8 cellular contexts compared by ENCODE assay signal in genomic region chr12:98698603-98699463, GRCh38. TPM values are rescaled to one million over a fixed set of nuclear protein-coding genes. Genes with fewer than 3 reads are reported as not detected.
DNase-seq lines count a peak whose midpoint lies in the region; ATAC-seq, FAIRE-seq and TF ChIP-seq lines count a peak whose summit lies in the region.

No MANE protein-coding gene starts in this region.

- TF ChIP-seq CTCF in endothelial cell of umbilical vein (IDR thresholded peaks at IDR 0.05; ENCODE audit: extremely low read depth in 1 of 2, insufficient read depth in 1 of 2, low read depth in 1 of 2, low read length in 2 of 2) = peak; percentile 44 to 71

- no peak overlapping the region for H2AFZ ChIP-seq in endothelial cell of umbilical vein (ENCODE audit: low read depth, low read length)

- no peaks in the 10 kb centered on the region for H4K20me1 ChIP-seq in endothelial cell of umbilical vein (replicated peaks; ENCODE audit: control insufficient read depth, extremely low read depth, insufficient read depth, low read length)

- H3K9me3 ChIP-seq in CD4-positive, alpha-beta memory T cell (ENCODE audit: control insufficient read depth in 1 of 2, low read length in 2 of 2) = no peaks in the 10 kb centered on the region
- H3K9me3 ChIP-seq in endothelial cell of umbilical vein (replicated peaks; ENCODE audit: control insufficient read depth, insufficient read depth, low read length) = no peaks in the 10 kb centered on the region

- no peak overlapping the region for H3K27ac ChIP-seq in CD4-positive, alpha-beta memory T cell (ENCODE audit: low read depth, low read length)
- H3K27ac ChIP-seq in endothelial cell of umbilical vein (ENCODE audit: insufficient read depth, low read depth, low read length) = no peak overlapping the region

- H3K4me2 ChIP-seq in endothelial cell of umbilical vein (ENCODE audit: insufficient read depth, low read length) = no peak overlapping the region

- H3K27me3 Mint-ChIP-seq in CD4-positive, alpha-beta memory T cell = no peaks in the 10 kb centered on the region
- H3K27me3 Mint-ChIP-seq in activated CD4-positive, alpha-beta T cell treated with anti-CD3 and anti-CD28 coated beads, Interleukin-2, amount 10 ng/mL, durations not matched to agents 7 days and 5 days = no peaks in the 10 kb centered on the region

- H3K79me2 ChIP-seq in endothelial cell of umbilical vein (ENCODE audit: control insufficient read depth, insufficient read depth, low read length) = no peaks in the 10 kb centered on the region

- peaks cover 25% of the 10 kb centered on the region for H3K36me3 ChIP-seq in CD4-positive, alpha-beta memory T cell (ENCODE audit: insufficient read depth, low read length)
- H3K36me3 ChIP-seq in endothelial cell of umbilical vein (ENCODE audit: control insufficient read depth in 2 of 2, extremely low read depth in 1 of 2, insufficient read depth in 2 of 2, low read length in 2 of 2) = peaks cover 5 to 8% of the 10 kb centered on the region in 2 experiments

- POLR2A ChIA-PET in CD4-positive, alpha-beta memory T cell (lab: Charles Lee; ENCODE audit: partially characterized antibody) = no interaction called here
- POLR2A ChIA-PET in activated CD4-positive, alpha-beta T cell treated with anti-CD3 and anti-CD28 coated beads, Interleukin-2, amount 10 ng/mL, durations not matched to agents 7 days and 5 days (lab: Charles Lee) = interaction anchor here (0.6 kb wide), 1 partner anchor 12 kb away, joined by 3 read pairs; no protein-coding TSS in a partner anchor
- POLR2A ChIA-PET in endothelial cell of umbilical vein (lab: Charles Lee) = no interaction called here

- ATAC-seq in GM18873 (IDR thresholded peaks at IDR 0.05; ENCODE audit: low FRiP score, unreplicated experiment) (peak; percentile 78), HG03066 (IDR thresholded peaks at IDR 0.05; ENCODE audit: low read depth, unreplicated experiment) (peak; percentile 95)

- peaks cover 0 to 2% (median 0%) of the 10 kb centered on the region in 8 donors for H3K9me3 Mint-ChIP-seq in CD4-positive, alpha-beta memory T cell
- H3K9me3 Mint-ChIP-seq in activated CD4-positive, alpha-beta T cell treated with anti-CD3 and anti-CD28 coated beads, Interleukin-2, amount 10 ng/mL, durations not matched to agents 7 days and 5 days = no peaks in the 10 kb centered on the region

- no TSS peak for BruUV-seq in endothelial cell of umbilical vein (replicated peaks; lab: Mats Ljungman, UMichigan)

- dilution Hi-C loops in endothelial cell of umbilical vein (cut with MboI; ENCODE audit: extremely low pct_ligation_motif_present, low sequenced_read_pairs) = no loop called here

- H3K9me1 ChIP-seq in endothelial cell of umbilical vein (replicated peaks; ENCODE audit: control insufficient read depth, extremely low read depth, insufficient read depth, low read length) = no peaks in the 10 kb centered on the region

- peaks cover 61 to 62% of the 10 kb centered on the region in 2 donors for H3K36me3 Mint-ChIP-seq in CD4-positive, alpha-beta memory T cell
- H3K36me3 Mint-ChIP-seq in activated CD4-positive, alpha-beta T cell treated with anti-CD3 and anti-CD28 coated beads, Interleukin-2, amount 10 ng/mL, durations not matched to agents 7 days and 5 days (ENCODE audit: low read depth) = peaks cover 47% of the 10 kb centered on the region

- H3K27me3 ChIP-seq in CD4-positive, alpha-beta memory T cell (ENCODE audit: insufficient read depth, low read length) = no peaks in the 10 kb centered on the region
- H3K27me3 ChIP-seq in endothelial cell of umbilical vein (ENCODE audit: control insufficient read depth in 2 of 2, insufficient read depth in 2 of 2, low read length in 2 of 2) = no peaks in the 10 kb centered on the region

- H3K9ac ChIP-seq in endothelial cell of umbilical vein (replicated peaks; ENCODE audit: extremely low read depth, insufficient read depth, low read length) = no peak overlapping the region

- H3K4me1 Mint-ChIP-seq in CD4-positive, alpha-beta memory T cell = peaks cover 12 to 21% (median 16%) of the 10 kb centered on the region in 4 donors
- peaks cover 14% of the 10 kb centered on the region for H3K4me1 Mint-ChIP-seq in activated CD4-positive, alpha-beta T cell treated with anti-CD3 and anti-CD28 coated beads, Interleukin-2, amount 10 ng/mL, durations not matched to agents 7 days and 5 days

- no peaks in the 10 kb centered on the region for H3K4me1 ChIP-seq in CD4-positive, alpha-beta memory T cell (ENCODE audit: insufficient read depth, low read length)
- H3K4me1 ChIP-seq in endothelial cell of umbilical vein (ENCODE audit: control insufficient read depth, extremely low read depth, insufficient read depth, low read length) = peaks cover 2% of the 10 kb centered on the region

- peak; percentile 26 for FAIRE-seq in endothelial cell of umbilical vein (lab: Jason Lieb, UNC)

- no peak for TF ChIP-seq POLR2A in endothelial cell of umbilical vein (IDR thresholded peaks at IDR 0.05; ENCODE audit: low read depth, low read length)

- H3K4me3 Mint-ChIP-seq in CD4-positive, alpha-beta memory T cell = no peak overlapping the region
- H3K4me3 Mint-ChIP-seq in activated CD4-positive, alpha-beta T cell treated with anti-CD3 and anti-CD28 coated beads, Interleukin-2, amount 10 ng/mL, durations not matched to agents 7 days and 5 days = no peak overlapping the region

- peak in 3 of 5 donors; percentile 21 to 26 (median 26) for DNase-seq in CD4-positive, alpha-beta memory T cell
- DNase-seq in NCI-H2196 treated with DMSO at 0.1 percent for 48 hours (lab: John Stamatoyannopoulos, UW; ENCODE audit: unreplicated experiment) (peak; percentile 45), endothelial cell of umbilical vein (ENCODE audit: low read depth, low spot score) (peak; percentile 74), myocyte (ENCODE audit: low read depth) (peak; percentile 67), ureter (ENCODE audit: low spot score) (peak; percentile 56)
- DNase-seq in activated CD4-positive, alpha-beta T cell treated with anti-CD3 and anti-CD28 coated beads, Interleukin-2, amount 10 ng/mL, durations not matched to agents 7 days and 5 days = peak; percentile 52

- H3K4me3 ChIP-seq in CD4-positive, alpha-beta memory T cell (ENCODE audit: low read length in 2 of 2) = no peak overlapping the region
- H3K4me3 ChIP-seq in endothelial cell of umbilical vein (replicated peaks in 1 of 3; ENCODE audit: insufficient read depth in 1 of 3, low read depth in 1 of 3, low read length in 3 of 3) = no peak overlapping the region

- peak overlapping the region in 4 of 7 donors; percentile 17 to 89 (median 60) for H3K27ac Mint-ChIP-seq in CD4-positive, alpha-beta memory T cell
- no peak overlapping the region for H3K27ac Mint-ChIP-seq in activated CD4-positive, alpha-beta T cell treated with anti-CD3 and anti-CD28 coated beads, Interleukin-2, amount 10 ng/mL, durations not matched to agents 7 days and 5 days

- CTCF ChIA-PET in CD4-positive, alpha-beta memory T cell (lab: Charles Lee; ENCODE audit: partially characterized antibody) = interaction anchor here (1.0 kb wide), 1 partner anchor 132 kb away, joined by 3 read pairs; no protein-coding TSS in a partner anchor
- CTCF ChIA-PET in activated CD4-positive, alpha-beta T cell treated with anti-CD3 and anti-CD28 coated beads, Interleukin-2, amount 10 ng/mL, durations not matched to agents 7 days and 5 days (lab: Charles Lee) = interaction anchor here (0.6 to 1.6 kb wide), 5 partner anchors 13 to 105 kb away, joined by 3 to 4 read pairs (median 3); partner anchors contain the start of gene SLC25A3
- CTCF ChIA-PET in endothelial cell of umbilical vein (lab: Charles Lee) = interaction anchor here (0.6 to 4.0 kb wide), 12 partner anchors 9 to 307 kb away, joined by 3 to 68 read pairs (median 3); no protein-coding TSS in a partner anchor

- intact Hi-C loops in CD4-positive, alpha-beta memory T cell (cut with micrococcal nuclease) = loop anchor here (1.0 kb wide), 2 partner anchors 44 to 299 kb away; no protein-coding TSS in a partner anchor
- intact Hi-C loops in endothelial cell of umbilical vein (cut with micrococcal nuclease) = loop anchor here (1.0 kb wide), 3 partner anchors 44 to 299 kb away; no protein-coding TSS in a partner anchor

TF ChIP-seq in endothelial cell of umbilical vein, 7 proteins besides CTCF, POLR2A, EP300 and RAD21 (continues in another document):
- TF ChIP-seq POLR2AphosphoS5 (IDR thresholded peaks at IDR 0.05; ENCODE audit: insufficient read depth, low read depth, low read length) = no peak
- no peak for TF ChIP-seq JUN (IDR thresholded peaks at IDR 0.05; ENCODE audit: borderline replicate concordance, insufficient read depth, insufficient read length, low read depth)
- no peak for TF ChIP-seq MYC (IDR thresholded peaks at IDR 0.05; ENCODE audit: low read depth, low read length)

RNA-seq across cellular contexts. Expression of gene APAF1, which starts 53.7 kb away (rescaled TPM):
- 10 to 100 TPM; 30.8 to 32.2 TPM for total RNA-seq in CD4-positive, alpha-beta memory T cell
- 1 to 10 TPM; 5.3 to 9.3 TPM for polyA plus RNA-seq in CD4-positive, alpha-beta memory T cell
- 10 to 100 TPM; 28.3 to 31.5 TPM for total RNA-seq in activated CD4-positive, alpha-beta T cell treated with anti-CD3 and anti-CD28 coated beads, Interleukin-2, amount 10 ng/mL, durations not matched to agents 7 days and 5 days
- total RNA-seq in endothelial cell of umbilical vein (32.1 and 35.2 TPM in 2 replicates), myocyte (11.3 and 17.7 TPM in 2 replicates), ureter (19.2 TPM)
- 6.2 and 7.2 TPM in 2 replicates for polyA plus RNA-seq in endothelial cell of umbilical vein
- 7.0 and 7.1 TPM in 2 replicates for polyA plus RNA-seq in endothelial cell of umbilical vein (2011; cell fraction: cytosol; rRNA removed)
- polyA plus RNA-seq in endothelial cell of umbilical vein (2011; cell fraction: nucleus; rRNA removed) = 15.6 and 21.1 TPM in 2 replicates
- 15.5 and 17.3 TPM in 2 replicates for polyA plus RNA-seq in endothelial cell of umbilical vein (2012)
- polyA minus RNA-seq in endothelial cell of umbilical vein = 19.0 and 21.9 TPM in 2 replicates
- 11.5 TPM for polyA minus RNA-seq in endothelial cell of umbilical vein (2011; cell fraction: cytosol; rRNA and poly(A)+ RNA removed)
- polyA minus RNA-seq in endothelial cell of umbilical vein (2011; cell fraction: nucleus; rRNA and poly(A)+ RNA removed) = 28.6 and 35.2 TPM in 2 replicates
- polyA plus RNA-seq in myocyte (2012) = 5.3 TPM

RNA-seq across cellular contexts. Expression of gene IKBIP, which starts 54.2 kb away (rescaled TPM):
- total RNA-seq in CD4-positive, alpha-beta memory T cell = 1 to 10 TPM; 7.7 to 8.2 TPM
- polyA plus RNA-seq in CD4-positive, alpha-beta memory T cell = 1 to 10 TPM; 6.5 to 7.4 TPM
- total RNA-seq in activated CD4-positive, alpha-beta T cell treated with anti-CD3 and anti-CD28 coated beads, Interleukin-2, amount 10 ng/mL, durations not matched to agents 7 days and 5 days = 10 to 100 TPM; 18.4 to 18.8 TPM
- total RNA-seq in endothelial cell of umbilical vein (56.2 and 56.8 TPM in 2 replicates), myocyte (31.7 and 36.9 TPM in 2 replicates), ureter (8.1 TPM)
- 8.3 and 12.9 TPM in 2 replicates for polyA plus RNA-seq in endothelial cell of umbilical vein
- 21.8 and 24.2 TPM in 2 replicates for polyA plus RNA-seq in endothelial cell of umbilical vein (2011; cell fraction: cytosol; rRNA removed)
- polyA plus RNA-seq in endothelial cell of umbilical vein (2011; cell fraction: nucleus; rRNA removed) = 8.3 and 12.7 TPM in 2 replicates
- 44.8 and 60.4 TPM in 2 replicates for polyA plus RNA-seq in endothelial cell of umbilical vein (2012)
- 2.8 and 3.2 TPM in 2 replicates for polyA minus RNA-seq in endothelial cell of umbilical vein
- 8.4 TPM for polyA minus RNA-seq in endothelial cell of umbilical vein (2011; cell fraction: cytosol; rRNA and poly(A)+ RNA removed)
- 4.0 and 5.2 TPM in 2 replicates for polyA minus RNA-seq in endothelial cell of umbilical vein (2011; cell fraction: nucleus; rRNA and poly(A)+ RNA removed)
- 24.7 TPM for polyA plus RNA-seq in myocyte (2012)
